Comparison of ENCODE assay signal across 22 cellular contexts in genomic region chr7:95766657-95767056, GRCh38. TPM values are rescaled to one million over a fixed set of nuclear protein-coding genes. Genes with fewer than 3 reads are reported as not detected.
"Had no signal": no experiment of that assay in that cellular context is flagged by ENCODE, and none has a peak within 500 bp of the region (broad histone marks: within the 10 kb centered on the region; RNA-seq: fewer than 3 reads in every experiment).

No MANE protein-coding gene starts in this region.

- H3K4me2 ChIP-seq: smooth muscle cell had no signal

- H3K4me1 ChIP-seq: breast epithelium, lower lobe of right lung, parathyroid adenoma, stomach had no signal

- H3K4me3 ChIP-seq: breast epithelium, coronary artery, lower lobe of right lung, smooth muscle cell, stomach had no signal

- H3K9me3 Mint-ChIP-seq: activated naive CD4-positive, alpha-beta T cell treated with anti-CD3 and anti-CD28 coated beads, Interleukin-2, amount 50 U/mL, for 24 hours; activated T-cell treated with anti-CD3 and anti-CD28 coated beads, Interleukin-2, amount 50 U/mL, for 4 hours; natural killer cell had no signal

- H3K79me2 ChIP-seq: parathyroid adenoma had no signal

- H3K9ac ChIP-seq: parathyroid adenoma had no signal

- H3K36me3 ChIP-seq: breast epithelium, lower lobe of right lung, stomach had no signal

- H2AFZ ChIP-seq: parathyroid adenoma had no signal

- ATAC-seq: activated CD4-positive, CD25-positive, alpha-beta regulatory T cell treated with anti-CD3 and anti-CD28 coated beads, Interleukin-2, amount 50 U/mL, for 24 hours; activated T-cell treated with anti-CD3 and anti-CD28 coated beads, Interleukin-2, amount 50 U/mL, for 4 hours; lower lobe of right lung; natural killer cell; sciatic nerve; stimulated activated effector memory CD8-positive, alpha-beta T cell treated with anti-CD3 and anti-CD28 coated beads, Interleukin-12 subunit alpha, Interleukin-12 subunit beta, amount 100 ng/mL, for 72 hours had no signal

- H3K4me3 Mint-ChIP-seq: activated naive CD4-positive, alpha-beta T cell treated with anti-CD3 and anti-CD28 coated beads, Interleukin-2, amount 50 U/mL, for 24 hours; activated T-cell treated with anti-CD3 and anti-CD28 coated beads, Interleukin-2, amount 50 U/mL, for 4 hours; natural killer cell; stimulated activated effector memory CD8-positive, alpha-beta T cell treated with anti-CD3 and anti-CD28 coated beads, Interleukin-12 subunit alpha, Interleukin-12 subunit beta, amount 100 ng/mL, for 72 hours; type B pancreatic cell had no signal

- H3K4me1 Mint-ChIP-seq: activated naive CD4-positive, alpha-beta T cell treated with anti-CD3 and anti-CD28 coated beads, Interleukin-2, amount 50 U/mL, for 24 hours; stimulated activated effector memory CD8-positive, alpha-beta T cell treated with anti-CD3 and anti-CD28 coated beads, Interleukin-12 subunit alpha, Interleukin-12 subunit beta, amount 100 ng/mL, for 72 hours had no signal

- H3K27me3 ChIP-seq: breast epithelium, stomach had no signal

- H3K9me3 ChIP-seq: breast epithelium, lower lobe of right lung, stomach had no signal

- H3K36me3 Mint-ChIP-seq: activated naive CD4-positive, alpha-beta T cell treated with anti-CD3 and anti-CD28 coated beads, Interleukin-2, amount 50 U/mL, for 24 hours; natural killer cell; stimulated activated effector memory CD8-positive, alpha-beta T cell treated with anti-CD3 and anti-CD28 coated beads, Interleukin-12 subunit alpha, Interleukin-12 subunit beta, amount 100 ng/mL, for 72 hours; type B pancreatic cell had no signal

- DNase-seq: activated CD4-positive, alpha-beta T cell treated with anti-CD3 and anti-CD28 coated beads, Interleukin-2, amount 50 U/mL, for 1 hour; activated CD8-positive, alpha-beta memory T cell treated with anti-CD3 and anti-CD28 coated beads, Interleukin-2, amount 50 U/mL, for 4 hours; activated effector memory CD4-positive, alpha-beta T cell treated with anti-CD3 and anti-CD28 coated beads, Interleukin-2, amount 50 U/mL, for 16 hours; activated T-cell treated with anti-CD3 and anti-CD28 coated beads, Interleukin-2, amount 50 U/mL, for 4 hours; hypothalamus; islet precursor cell; lower lobe of right lung; natural killer cell; stimulated activated CD4-positive, alpha-beta T cell treated with anti-CD3 and anti-CD28 coated beads, Interleukin-4, amount 100 ng/mL, for 24 hours; stomach had no signal

- H3K27ac Mint-ChIP-seq: activated naive CD4-positive, alpha-beta T cell treated with anti-CD3 and anti-CD28 coated beads, Interleukin-2, amount 50 U/mL, for 24 hours; natural killer cell; stimulated activated effector memory CD8-positive, alpha-beta T cell treated with anti-CD3 and anti-CD28 coated beads, Interleukin-12 subunit alpha, Interleukin-12 subunit beta, amount 100 ng/mL, for 72 hours; type B pancreatic cell had no signal

- FAIRE-seq: astrocyte, endometrium, frontal cortex had no signal

- H3K27ac ChIP-seq: breast epithelium, coronary artery, lower lobe of right lung, parathyroid adenoma, stomach had no signal

RNA-seq across cellular contexts. Expression of gene DYNC1I1, which starts 5.7 kb away (rescaled TPM):
- total RNA-seq: activated T-cell treated with anti-CD3 and anti-CD28 coated beads, Interleukin-2, amount 50 U/mL, for 4 hours; natural killer cell had no signal
